In the genomic region with DNA sequence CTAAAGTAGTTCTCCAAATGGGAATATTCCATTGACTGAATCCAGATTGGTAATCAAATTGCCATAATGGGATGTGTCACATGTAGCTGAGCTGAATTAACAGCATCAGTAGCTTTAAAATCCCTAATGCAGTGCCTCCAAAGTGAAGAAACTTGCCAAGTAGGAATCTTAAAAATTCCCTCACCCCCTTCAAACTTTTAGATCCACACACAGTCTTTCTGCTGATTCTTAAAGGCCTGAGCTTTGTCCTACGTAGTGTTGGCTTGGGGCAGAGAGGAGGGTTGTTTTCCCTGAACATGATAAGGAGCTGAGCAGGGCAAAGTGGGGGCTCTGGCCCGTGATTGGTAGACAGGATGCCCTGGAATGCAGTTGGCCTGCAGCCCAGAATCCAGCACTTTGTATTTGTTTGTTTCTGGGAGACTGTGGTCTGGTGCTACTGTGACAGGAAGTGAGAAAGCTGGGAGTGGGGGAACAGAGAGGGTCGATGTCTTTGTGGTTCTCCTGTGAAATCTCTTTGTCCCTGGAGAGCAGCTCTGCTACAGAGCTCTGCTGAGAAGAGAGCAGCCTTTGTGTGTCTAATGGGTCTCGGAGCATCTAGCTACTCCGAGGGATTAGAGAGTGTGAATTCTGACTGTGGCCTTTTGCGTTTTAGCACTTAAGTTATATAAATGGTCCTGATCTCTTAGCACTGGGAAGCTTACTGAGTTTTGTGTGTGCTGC, we compare ENCODE assay signal across 8 cellular contexts. TPM values are rescaled to one million over a fixed set of nuclear protein-coding genes. Genes with fewer than 3 reads are reported as not detected.
DNase-seq lines count a peak whose midpoint lies in the region; ATAC-seq, FAIRE-seq and TF ChIP-seq lines count a peak whose summit lies in the region.

No MANE protein-coding gene starts in this region.

- peak overlapping the region; percentile 33 to 66 for H3K4me3 ChIP-seq in kidney (ENCODE audit: low read length in 2 of 2)

- FAIRE-seq in kidney (lab: Jason Lieb, UNC) (peak; percentile 84), D721Med (lab: Jason Lieb, UNC) (no peak)

- TF ChIP-seq CTCF in kidney (IDR thresholded peaks at IDR 0.05; ENCODE audit: borderline replicate concordance, extremely low read depth, insufficient read depth) (no peak), D721Med (IDR thresholded peaks at IDR 0.05; ENCODE audit: insufficient read depth, missing control alignments) (no peak)

- H3K9ac ChIP-seq in kidney (ENCODE audit: low read length in 2 of 2) = peak overlapping the region; percentile 43 to 67

- H3K27ac ChIP-seq in caudate nucleus (ENCODE audit: low read depth, low read length) = peak overlapping the region; percentile 94
- peak overlapping the region; percentile 93 to 98 for H3K27ac ChIP-seq in kidney (ENCODE audit: low read depth in 2 of 2, low read length in 2 of 2)

- DNase-seq in DMS153 treated with DMSO at 0.1 percent for 48 hours (lab: John Stamatoyannopoulos, UW; ENCODE audit: unreplicated experiment) (peak; percentile 74), NCI-H2107 (lab: John Stamatoyannopoulos, UW) (peak; percentile 39), caudate nucleus (lab: John Stamatoyannopoulos, UW) (peak in 58 of 61 donors; percentile 9 to 89 (median 62)), kidney (peak; percentile 97), smooth muscle cell of the brain vasculature (ENCODE audit: low read depth, low spot score) (peak; percentile 97), D721Med (ENCODE audit: insufficient read length, low spot score) (no peak), T-helper 1 cell (no peak)

- no peaks in the 10 kb centered on the region for H3K36me3 ChIP-seq in kidney (ENCODE audit: control insufficient read depth in 1 of 2, insufficient read depth in 2 of 2, low read length in 2 of 2)

- H3K9me3 ChIP-seq in kidney (ENCODE audit: control insufficient read depth in 1 of 2, low read length in 2 of 2) = no peaks in the 10 kb centered on the region

- intact Hi-C loops in kidney (cut with DNase I) = no loop called here

- ATAC-seq in HG03442 (IDR thresholded peaks at IDR 0.05; ENCODE audit: unreplicated experiment) = no peak

- H3K4me1 ChIP-seq in kidney (ENCODE audit: control insufficient read depth in 1 of 2, insufficient read depth in 1 of 2, low read depth in 1 of 2, low read length in 2 of 2) = peaks cover 74 to 77% of the 10 kb centered on the region in 2 donors

RNA-seq across cellular contexts. Expression of gene CTNND1, which starts 16.9 kb away (rescaled TPM):
- total RNA-seq in kidney = 272 TPM
- 52.7 TPM for polyA plus RNA-seq in kidney (ENCODE audit: insufficient read depth, low read depth, low replicate concordance)

RNA-seq across cellular contexts. Expression of gene BTBD18, which starts 26.9 kb away (rescaled TPM):
- not detected for total RNA-seq in kidney
- not detected for polyA plus RNA-seq in kidney (ENCODE audit: insufficient read depth, low read depth, low replicate concordance)

RNA-seq across cellular contexts. Expression of gene SELENOH, which starts 37.2 kb away (rescaled TPM):
- total RNA-seq in kidney = 115 TPM
- polyA plus RNA-seq in kidney (ENCODE audit: insufficient read depth, low read depth, low replicate concordance) = 159 TPM

Comparison
In these comparisons a context has a peak if more than half of its experiments do, and no peak if none do; other contexts are left out.
1. DNase-seq: peak in DMS153 treated with DMSO at 0.1 percent for 48 hours (single experiment), NCI-H2107 (single experiment), caudate nucleus (58 of 61), kidney (single experiment) and smooth muscle cell of the brain vasculature (single experiment); none in D721Med (single experiment) and T-helper 1 cell (0 of 5).